ENCODE assay signal across 33 cellular contexts in the genomic region with DNA sequence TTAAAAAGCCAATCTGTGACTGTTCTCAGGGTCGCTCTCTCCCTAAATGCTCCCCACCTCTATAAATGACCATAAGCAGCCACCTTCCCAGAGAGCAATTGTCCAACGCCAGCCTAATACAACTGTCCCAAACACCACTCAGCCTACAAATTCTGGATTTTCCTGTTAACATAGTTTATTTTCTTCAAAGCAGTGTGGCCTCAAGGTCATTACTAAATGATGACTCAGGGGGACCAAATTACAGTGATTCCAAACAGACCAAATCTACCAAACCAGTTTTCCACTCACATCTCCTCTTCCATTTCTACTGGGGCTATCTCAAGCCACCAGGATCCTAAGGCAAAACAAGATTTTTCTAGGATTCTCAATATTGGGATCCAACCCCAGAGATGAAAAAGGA. TPM values are rescaled to one million over a fixed set of nuclear protein-coding genes. Genes with fewer than 3 reads are reported as not detected.
A peak's percentile ranks its signal among the peaks of the same experiment; 100 is the strongest.
DNase-seq lines count a peak whose midpoint lies in the region; ATAC-seq and TF ChIP-seq lines count a peak whose summit lies in the region.
"Had no signal": no experiment of that assay in that cellular context is flagged by ENCODE, and none has a peak within 500 bp of the region (broad histone marks: within the 10 kb centered on the region; RNA-seq: fewer than 3 reads in every experiment).

No MANE protein-coding gene starts in this region.

- H3F3A ChIP-seq in MM.1S (ENCODE audit: insufficient read depth, low read length): no peaks in the 10 kb centered on the region

- peaks cover 27% of the 10 kb centered on the region for H3K36me3 Mint-ChIP-seq in HFFc6 (ENCODE audit: low read depth)
- peaks cover 8% of the 10 kb centered on the region for H3K36me3 Mint-ChIP-seq in activated T-helper 1 cell treated with anti-CD3 and anti-CD28 coated beads, Interleukin-12 subunit alpha, Interleukin-12 subunit beta, Interleukin-2, Interleukin-4 antibody, amounts not matched to agents 30 ng/mL and 10 ng/mL and 1 ng/mL, durations not matched to agents 14 hours and 24 hours and 36 hours (ENCODE audit: low read depth)

- no peak overlapping the region for H2AFZ ChIP-seq in MM.1S (ENCODE audit: low read length)

- ATAC-seq in HG03108 (IDR thresholded peaks at IDR 0.05; ENCODE audit: unreplicated experiment) (no peak), GM18505 (IDR thresholded peaks at IDR 0.05; ENCODE audit: unreplicated experiment) (no peak)
- ATAC-seq: activated CD4-positive, CD25-positive, alpha-beta regulatory T cell treated with anti-CD3 and anti-CD28 coated beads, Interleukin-2, amount 50 U/mL, for 24 hours; foreskin keratinocyte; left ventricle myocardium superior; psoas muscle; SK-N-SH treated with all-trans-retinoic acid at 6 μM for 48 hours had no signal

- H3K9me2 ChIP-seq in MM.1S (replicated peaks; ENCODE audit: insufficient read depth, low read length): no peaks in the 10 kb centered on the region

- H3K27ac Mint-ChIP-seq in HFFc6: peak overlapping the region; percentile 34
- no peak overlapping the region for H3K27ac Mint-ChIP-seq in activated T-helper 1 cell treated with anti-CD3 and anti-CD28 coated beads, Interleukin-12 subunit alpha, Interleukin-12 subunit beta, Interleukin-2, Interleukin-4 antibody, amounts not matched to agents 30 ng/mL and 10 ng/mL and 1 ng/mL, durations not matched to agents 14 hours and 24 hours and 36 hours
- H3K27ac Mint-ChIP-seq: activated naive CD4-positive, alpha-beta T cell treated with anti-CD3 and anti-CD28 coated beads, Interleukin-2, amount 10 ng/mL, durations not matched to agents 7 days and 5 days; mesothelial cell of epicardium; T-helper 1 cell treated with Interleukin-12 subunit alpha and Interleukin-12 subunit beta and Interleukin-4 antibody, amounts not matched to agents 30 μg/mL and 1 μg/mL, for 36 hours had no signal

- H3K4me3 Mint-ChIP-seq in HFFc6: 0 out of 2 replicates have a peak overlapping the region, but pooled peaks have one; percentile 1
- no peak overlapping the region for H3K4me3 Mint-ChIP-seq in activated T-helper 1 cell treated with anti-CD3 and anti-CD28 coated beads, Interleukin-12 subunit alpha, Interleukin-12 subunit beta, Interleukin-2, Interleukin-4 antibody, amounts not matched to agents 30 ng/mL and 10 ng/mL and 1 ng/mL, durations not matched to agents 14 hours and 24 hours and 36 hours
- H3K4me3 Mint-ChIP-seq: activated naive CD4-positive, alpha-beta T cell treated with anti-CD3 and anti-CD28 coated beads, Interleukin-2, amount 10 ng/mL, durations not matched to agents 7 days and 5 days; CD8-positive, alpha-beta memory T cell; mesothelial cell of epicardium; naive B cell; T-helper 1 cell treated with Interleukin-12 subunit alpha and Interleukin-12 subunit beta and Interleukin-4 antibody, amounts not matched to agents 30 μg/mL and 1 μg/mL, for 36 hours had no signal

- peaks cover 10% of the 10 kb centered on the region for H3K79me2 ChIP-seq in MM.1S (ENCODE audit: low read length)

- H3K4me2 ChIP-seq in MM.1S (ENCODE audit: low read depth, low read length): no peak overlapping the region

- no peaks in the 10 kb centered on the region for H3K9me3 ChIP-seq in MM.1S (replicated peaks; ENCODE audit: insufficient read depth, low read length)
- H3K9me3 ChIP-seq: psoas muscle, sigmoid colon, tibial nerve had no signal

- H3K4me1 Mint-ChIP-seq in HFFc6 (ENCODE audit: low read depth): peaks cover 21% of the 10 kb centered on the region
- peaks cover 7% of the 10 kb centered on the region for H3K4me1 Mint-ChIP-seq in activated T-helper 1 cell treated with anti-CD3 and anti-CD28 coated beads, Interleukin-12 subunit alpha, Interleukin-12 subunit beta, Interleukin-2, Interleukin-4 antibody, amounts not matched to agents 30 ng/mL and 10 ng/mL and 1 ng/mL, durations not matched to agents 14 hours and 24 hours and 36 hours (ENCODE audit: low read depth)
- H3K4me1 Mint-ChIP-seq: mesothelial cell of epicardium had no signal

- DNase-seq in AG08396 (ENCODE audit: low spot score): peak; percentile 43
- peak; percentile 40 for DNase-seq in HFFc6
- peak; percentile 5 for DNase-seq in astrocyte of the spinal cord (ENCODE audit: low read depth, low spot score)
- peak; percentile 39 for DNase-seq in iris pigment epithelial cell (ENCODE audit: low read depth)
- no peak for DNase-seq in MM.1S
- DNase-seq in activated T-helper 1 cell treated with anti-CD3 and anti-CD28 coated beads, Interleukin-12 subunit alpha, Interleukin-12 subunit beta, Interleukin-2, Interleukin-4 antibody, amounts not matched to agents 30 ng/mL and 10 ng/mL and 1 ng/mL, durations not matched to agents 14 hours and 24 hours and 36 hours (ENCODE audit: low spot score): no peak
- DNase-seq: activated CD4-positive, alpha-beta T cell treated with anti-CD3 and anti-CD28 coated beads, Interleukin-2, amount 50 U/mL, for 4 hours; activated naive CD4-positive, alpha-beta T cell treated with anti-CD3 and anti-CD28 coated beads, Interleukin-2, amount 10 ng/mL, durations not matched to agents 7 days and 5 days; amniotic stem cell; brain microvascular endothelial cell; CD8-positive, alpha-beta memory T cell; effector CD4-positive, alpha-beta T cell; head of caudate nucleus; islet precursor cell; left ventricle myocardium superior; naive B cell; NCI-H1092 treated with DMSO at 0.1 percent for 48 hours; NCI-H187; nucleus accumbens; psoas muscle; sigmoid colon; stimulated activated CD4-positive, alpha-beta T cell treated with anti-CD3 and anti-CD28 coated beads, Interleukin-4, amount 100 ng/mL, for 24 hours had no signal

- in situ Hi-C loops in astrocyte of the spinal cord (cut with HindIII; ENCODE audit: low sequenced_read_pairs): no loop called here

- H3K27ac ChIP-seq in MM.1S (ENCODE audit: low read length): no peak overlapping the region
- H3K27ac ChIP-seq: brain microvascular endothelial cell, epithelial cell of prostate, foreskin keratinocyte, psoas muscle, sigmoid colon, tibial nerve had no signal

- H3K4me3 ChIP-seq in astrocyte of the spinal cord (ENCODE audit: low read depth, low read length): no peak overlapping the region
- H3K4me3 ChIP-seq in MM.1S (ENCODE audit: low read length): no peak overlapping the region
- H3K4me3 ChIP-seq: psoas muscle, sigmoid colon, tibial nerve had no signal

- H3K4me1 ChIP-seq in MM.1S (ENCODE audit: low read length): no peaks in the 10 kb centered on the region
- H3K4me1 ChIP-seq: sigmoid colon had no signal

- TF ChIP-seq CTCF in HFFc6 (IDR thresholded peaks at IDR 0.05) (no peak), astrocyte of the spinal cord (IDR thresholded peaks at IDR 0.05; ENCODE audit: low read depth, low read length) (no peak), MM.1S (IDR thresholded peaks at IDR 0.05; ENCODE audit: low read length) (no peak)

- H3K9ac ChIP-seq in MM.1S (ENCODE audit: low read length): no peak overlapping the region

- H3K27me3 Mint-ChIP-seq in HFFc6 (ENCODE audit: insufficient read depth): no peaks in the 10 kb centered on the region; the same call in none of the 2 replicates
- H3K27me3 Mint-ChIP-seq in activated T-helper 1 cell treated with anti-CD3 and anti-CD28 coated beads, Interleukin-12 subunit alpha, Interleukin-12 subunit beta, Interleukin-2, Interleukin-4 antibody, amounts not matched to agents 30 ng/mL and 10 ng/mL and 1 ng/mL, durations not matched to agents 14 hours and 24 hours and 36 hours (ENCODE audit: insufficient read depth): no peaks in the 10 kb centered on the region
- H3K27me3 Mint-ChIP-seq: activated naive CD4-positive, alpha-beta T cell treated with anti-CD3 and anti-CD28 coated beads, Interleukin-2, amount 10 ng/mL, durations not matched to agents 7 days and 5 days; CD8-positive, alpha-beta memory T cell; naive B cell had no signal

- no peaks in the 10 kb centered on the region for H3K27me3 ChIP-seq in MM.1S (replicated peaks; ENCODE audit: insufficient read depth, low read length)
- H3K27me3 ChIP-seq: brain microvascular endothelial cell, foreskin keratinocyte, sigmoid colon, tibial nerve had no signal

- no peaks in the 10 kb centered on the region for H3K9me3 Mint-ChIP-seq in HFFc6
- H3K9me3 Mint-ChIP-seq in activated T-helper 1 cell treated with anti-CD3 and anti-CD28 coated beads, Interleukin-12 subunit alpha, Interleukin-12 subunit beta, Interleukin-2, Interleukin-4 antibody, amounts not matched to agents 30 ng/mL and 10 ng/mL and 1 ng/mL, durations not matched to agents 14 hours and 24 hours and 36 hours: no peaks in the 10 kb centered on the region
- H3K9me3 Mint-ChIP-seq: activated naive CD4-positive, alpha-beta T cell treated with anti-CD3 and anti-CD28 coated beads, Interleukin-2, amount 10 ng/mL, durations not matched to agents 7 days and 5 days; CD8-positive, alpha-beta memory T cell; mesothelial cell of epicardium; naive B cell; T-helper 1 cell treated with Interleukin-12 subunit alpha and Interleukin-12 subunit beta and Interleukin-4 antibody, amounts not matched to agents 30 μg/mL and 1 μg/mL, for 36 hours had no signal

- H3K36me3 ChIP-seq in MM.1S (replicated peaks; ENCODE audit: insufficient read depth, low read length): no peaks in the 10 kb centered on the region; the same call in 1 of the 2 replicates

- intact Hi-C loops in activated T-helper 1 cell treated with anti-CD3 and anti-CD28 coated beads, Interleukin-12 subunit alpha, Interleukin-12 subunit beta, Interleukin-2, Interleukin-4 antibody, amounts not matched to agents 30 ng/mL and 10 ng/mL and 1 ng/mL, durations not matched to agents 14 hours and 24 hours and 36 hours (cut with micrococcal nuclease): no loop called here

- TF ChIP-seq POLR2A in GM18505 (IDR thresholded peaks at IDR 0.05; ENCODE audit: borderline replicate concordance, extremely low read depth, insufficient read depth, insufficient read length): no peak

- H4K20me1 ChIP-seq in MM.1S (ENCODE audit: insufficient read depth, low read length): no peaks in the 10 kb centered on the region

RNA-seq across cellular contexts. Expression of a gene that starts 22.5 kb away (rescaled TPM):
- total RNA-seq in HFFc6 (2021; fragmentation: NEBNext Ultra II Directional; extraction: Animal tissue kit (Norgen Biotek cat#: 25700)): 10 to 100 TPM; 83.3 to 98.0 (median 88.3) TPM
- total RNA-seq in activated T-helper 1 cell treated with anti-CD3 and anti-CD28 coated beads, Interleukin-12 subunit alpha, Interleukin-12 subunit beta, Interleukin-2, Interleukin-4 antibody, amounts not matched to agents 30 ng/mL and 10 ng/mL and 1 ng/mL, durations not matched to agents 14 hours and 24 hours and 36 hours: 55.7 and 61.0 TPM in 2 replicates

RNA-seq across cellular contexts. Expression of a gene that starts 33.3 kb away (rescaled TPM):
- total RNA-seq in HFFc6 (2021; fragmentation: NEBNext Ultra II Directional; extraction: Animal tissue kit (Norgen Biotek cat#: 25700)): under 1 TPM in 4 of 6 experiments, not detected in 2; 0.11 to 0.14 (median 0.12) TPM
- total RNA-seq in activated T-helper 1 cell treated with anti-CD3 and anti-CD28 coated beads, Interleukin-12 subunit alpha, Interleukin-12 subunit beta, Interleukin-2, Interleukin-4 antibody, amounts not matched to agents 30 ng/mL and 10 ng/mL and 1 ng/mL, durations not matched to agents 14 hours and 24 hours and 36 hours: 0.26 and 0.27 TPM in 2 replicates

RNA-seq across cellular contexts. Expression of a gene that starts 44.8 kb away (rescaled TPM):
- not detected for total RNA-seq in HFFc6 (2021; fragmentation: NEBNext Ultra II Directional; extraction: Animal tissue kit (Norgen Biotek cat#: 25700))
- total RNA-seq in activated T-helper 1 cell treated with anti-CD3 and anti-CD28 coated beads, Interleukin-12 subunit alpha, Interleukin-12 subunit beta, Interleukin-2, Interleukin-4 antibody, amounts not matched to agents 30 ng/mL and 10 ng/mL and 1 ng/mL, durations not matched to agents 14 hours and 24 hours and 36 hours: not detected in 2 replicates
- total RNA-seq: CD8-positive, alpha-beta memory T cell; foreskin keratinocyte; G401; left ventricle myocardium superior; mesothelial cell of epicardium; NCI-H460; psoas muscle; sigmoid colon; tibial nerve had no signal

Comparison
In these comparisons a context has a peak if more than half of its experiments do, and no peak if none do; other contexts are left out.
1. DNase-seq: peak in AG08396 (single experiment), HFFc6 (single experiment), astrocyte of the spinal cord (single experiment) and iris pigment epithelial cell (single experiment); none in MM.1S (single experiment) and activated T-helper 1 cell treated with anti-CD3 and anti-CD28 coated beads, Interleukin-12 subunit alpha, Interleukin-12 subunit beta, Interleukin-2, Interleukin-4 antibody, amounts not matched to agents 30 ng/mL and 10 ng/mL and 1 ng/mL, durations not matched to agents 14 hours and 24 hours and 36 hours (single experiment).